In genomic region chrX:10106801-10107200, GRCh38 we compare ENCODE assay signal across 8 cellular contexts. TPM values are rescaled to one million over a fixed set of nuclear protein-coding genes. Genes with fewer than 3 reads are reported as not detected.
DNase-seq lines count a peak whose midpoint lies in the region; ATAC-seq and TF ChIP-seq lines count a peak whose summit lies in the region.

No MANE protein-coding gene starts in this region.

- H3K79me2 ChIP-seq in osteoblast (ENCODE audit: insufficient read depth, low read length): no peaks in the 10 kb centered on the region

- H3K9ac ChIP-seq in colonic mucosa (ENCODE audit: low read depth in 2 of 2, low read length in 2 of 2): no peak overlapping the region

- H3K4me1 ChIP-seq in mucosa of descending colon (ENCODE audit: low read depth): peaks cover 6% of the 10 kb centered on the region
- no peaks in the 10 kb centered on the region for H3K4me1 ChIP-seq in osteoblast (ENCODE audit: insufficient read depth, low read length)
- H3K4me1 ChIP-seq in colonic mucosa: no peaks in the 10 kb centered on the region

- no peak overlapping the region for H3K27ac ChIP-seq in osteoblast (ENCODE audit: low read depth, low read length)
- H3K27ac ChIP-seq in colonic mucosa: no peak overlapping the region

- no peaks in the 10 kb centered on the region for H3K36me3 ChIP-seq in mucosa of descending colon (ENCODE audit: low read depth)
- H3K36me3 ChIP-seq in osteoblast (ENCODE audit: insufficient read depth, low read length): no peaks in the 10 kb centered on the region
- H3K36me3 ChIP-seq in colonic mucosa: no peaks in the 10 kb centered on the region

- H3K4me1 Mint-ChIP-seq in osteocyte (ENCODE audit: unreplicated experiment): peaks cover 18% of the 10 kb centered on the region

- no peaks in the 10 kb centered on the region for H3K27me3 Mint-ChIP-seq in osteocyte (ENCODE audit: unreplicated experiment)

- H3K27me3 ChIP-seq in osteoblast (ENCODE audit: insufficient read depth, low read length) (no peaks in the 10 kb centered on the region), colonic mucosa (no peaks in the 10 kb centered on the region)

- no peak overlapping the region for H3K4me3 Mint-ChIP-seq in osteocyte (ENCODE audit: unreplicated experiment)

- H3K4me2 ChIP-seq in osteoblast (ENCODE audit: insufficient read depth, low read length): no peak overlapping the region

- peak; percentile 34 for DNase-seq in T-helper 9 cell
- no peak for DNase-seq in mucosa of descending colon
- no peak for DNase-seq in NCI-H748 (lab: John Stamatoyannopoulos, UW; ENCODE audit: unreplicated experiment)
- DNase-seq in osteoblast (ENCODE audit: insufficient read length, low spot score, missing footprints): no peak
- DNase-seq in osteocyte (ENCODE audit: extremely low spot score, unreplicated experiment): no peak
- DNase-seq in colonic mucosa: no peak

- peaks cover 8% of the 10 kb centered on the region for H3K36me3 Mint-ChIP-seq in osteocyte (ENCODE audit: unreplicated experiment)

- H3K4me3 ChIP-seq in mucosa of descending colon: no peak overlapping the region
- no peak overlapping the region for H3K4me3 ChIP-seq in osteoblast (ENCODE audit: insufficient read depth, low read length)
- no peak overlapping the region for H3K4me3 ChIP-seq in colonic mucosa

- H4K20me1 ChIP-seq in osteoblast (ENCODE audit: insufficient read depth, low read length): no peaks in the 10 kb centered on the region

- intact Hi-C loops in mucosa of descending colon (cut with DNase I, micrococcal nuclease) (no loop called here), colonic mucosa (cut with DNase I) (no loop called here)

- H3K9me3 ChIP-seq in mucosa of descending colon: no peaks in the 10 kb centered on the region
- no peaks in the 10 kb centered on the region for H3K9me3 ChIP-seq in osteoblast (ENCODE audit: low read depth, low read length)
- H3K9me3 ChIP-seq in colonic mucosa: no peaks in the 10 kb centered on the region

- H2AFZ ChIP-seq in osteoblast (ENCODE audit: low read length): no peak overlapping the region

- H3K9me3 Mint-ChIP-seq in osteocyte (ENCODE audit: unreplicated experiment): no peaks in the 10 kb centered on the region

- H3K27ac Mint-ChIP-seq in osteocyte (ENCODE audit: unreplicated experiment): no peak overlapping the region

- ATAC-seq in GM18499 (IDR thresholded peaks at IDR 0.05; ENCODE audit: insufficient read depth, unreplicated experiment): peak; percentile 69
- ATAC-seq in HG02678 (IDR thresholded peaks at IDR 0.05; ENCODE audit: unreplicated experiment): peak; percentile 52
- peak; percentile 32 for ATAC-seq in mucosa of descending colon

- TF ChIP-seq CTCF in mucosa of descending colon (IDR thresholded peaks at IDR 0.05): no peak
- TF ChIP-seq CTCF in osteoblast (IDR thresholded peaks at IDR 0.05; ENCODE audit: extremely low read depth, low read depth, low read length): no peak
- no peak for TF ChIP-seq CTCF in osteocyte (IDR thresholded peaks at IDR 0.05)
- TF ChIP-seq CTCF in colonic mucosa (IDR thresholded peaks at IDR 0.05): no peak

RNA-seq across cellular contexts. Expression of gene CLCN4, which starts 50.0 kb away (rescaled TPM):
- total RNA-seq in mucosa of descending colon (1 to 10 TPM in 2 of 3 donors, under 1 TPM in 1; 0.26 to 1.8 (median 1.7) TPM), osteoblast (14.1 and 16.2 TPM in 2 replicates), osteocyte (2.3 and 3.7 TPM in 2 replicates), colonic mucosa (1 to 10 TPM in 1 of 2 donors, under 1 TPM in 1; 0.62 to 1.2 TPM)
